In genomic region chrX:18210470-18210869, GRCh38 we compare ENCODE assay signal across 11 cellular contexts. TPM values are rescaled to one million over a fixed set of nuclear protein-coding genes. Genes with fewer than 3 reads are reported as not detected.
A peak's percentile ranks its signal among the peaks of the same experiment; 100 is the strongest.
DNase-seq lines count a peak whose midpoint lies in the region; ATAC-seq and TF ChIP-seq lines count a peak whose summit lies in the region.
"Had no signal": no experiment of that assay in that cellular context is flagged by ENCODE, and none has a peak within 500 bp of the region (broad histone marks: within the 10 kb centered on the region; RNA-seq: fewer than 3 reads in every experiment).

No MANE protein-coding gene starts in this region.

- H3K4me1 ChIP-seq in Loucy (ENCODE audit: insufficient read depth, low read length, poor library complexity, severe bottlenecking): no peaks in the 10 kb centered on the region
- no peaks in the 10 kb centered on the region for H3K4me1 ChIP-seq in right lobe of liver
- no peaks in the 10 kb centered on the region for H3K4me1 ChIP-seq in lower lobe of right lung

- H3F3A ChIP-seq in Loucy (ENCODE audit: low read depth): no peaks in the 10 kb centered on the region

- H3K4me3 ChIP-seq in Loucy (ENCODE audit: low read length, poor library complexity, severe bottlenecking) (no peak overlapping the region), right lobe of liver (no peak overlapping the region), lower lobe of right lung (no peak overlapping the region)
- H3K4me3 ChIP-seq: thoracic aorta had no signal

- H3K36me3 ChIP-seq in Loucy (ENCODE audit: insufficient read depth, low read length) (no peaks in the 10 kb centered on the region), right lobe of liver (no peaks in the 10 kb centered on the region), lower lobe of right lung (no peaks in the 10 kb centered on the region)
- H3K36me3 ChIP-seq: thoracic aorta had no signal

- H3K27ac Mint-ChIP-seq in immature natural killer cell: no peak overlapping the region
- H3K27ac Mint-ChIP-seq: activated naive CD8-positive, alpha-beta T cell treated with anti-CD3 and anti-CD28 coated beads, Interleukin-2, amount 10 ng/mL, durations not matched to agents 7 days and 5 days had no signal

- H4K20me1 ChIP-seq in Loucy (ENCODE audit: insufficient read depth, low read length, poor library complexity, severe bottlenecking): no peaks in the 10 kb centered on the region

- H3K9me3 Mint-ChIP-seq in immature natural killer cell: peaks cover 0 to 6% (median 0%) of the 10 kb centered on the region in 6 donors
- H3K9me3 Mint-ChIP-seq: activated naive CD8-positive, alpha-beta T cell treated with anti-CD3 and anti-CD28 coated beads, Interleukin-2, amount 10 ng/mL, durations not matched to agents 7 days and 5 days had no signal

- peak; percentile 49 for DNase-seq in DMS 273 (lab: John Stamatoyannopoulos, UW; ENCODE audit: unreplicated experiment)
- DNase-seq in amniotic epithelial cell (ENCODE audit: low read depth): peak; percentile 0
- no peak for DNase-seq in right lobe of liver
- no peak for DNase-seq in immature natural killer cell
- DNase-seq in lower lobe of right lung: no peak
- no peak for DNase-seq in GM20000 (ENCODE audit: low spot score)
- DNase-seq: activated naive CD8-positive, alpha-beta T cell treated with anti-CD3 and anti-CD28 coated beads, Interleukin-2, amount 10 ng/mL, durations not matched to agents 7 days and 5 days; MV-4-11 had no signal

- no peaks in the 10 kb centered on the region for H3K4me1 Mint-ChIP-seq in immature natural killer cell
- H3K4me1 Mint-ChIP-seq: activated naive CD8-positive, alpha-beta T cell treated with anti-CD3 and anti-CD28 coated beads, Interleukin-2, amount 10 ng/mL, durations not matched to agents 7 days and 5 days had no signal

- peaks cover 0 to 9% (median 0%) of the 10 kb centered on the region in 3 donors for H3K27me3 Mint-ChIP-seq in immature natural killer cell (ENCODE audit: low read depth in 3 of 3)
- H3K27me3 Mint-ChIP-seq: activated naive CD8-positive, alpha-beta T cell treated with anti-CD3 and anti-CD28 coated beads, Interleukin-2, amount 10 ng/mL, durations not matched to agents 7 days and 5 days had no signal

- H3K9me3 ChIP-seq in Loucy (ENCODE audit: insufficient read depth, low read depth, low read length): no peaks in the 10 kb centered on the region
- no peaks in the 10 kb centered on the region for H3K9me3 ChIP-seq in right lobe of liver
- no peaks in the 10 kb centered on the region for H3K9me3 ChIP-seq in lower lobe of right lung
- H3K9me3 ChIP-seq: thoracic aorta had no signal

- no peaks in the 10 kb centered on the region for H3K9me2 ChIP-seq in Loucy (replicated peaks; ENCODE audit: low read depth, low read length)

- H3K4me3 Mint-ChIP-seq in immature natural killer cell: no peak overlapping the region
- H3K4me3 Mint-ChIP-seq: activated naive CD8-positive, alpha-beta T cell treated with anti-CD3 and anti-CD28 coated beads, Interleukin-2, amount 10 ng/mL, durations not matched to agents 7 days and 5 days had no signal

- WGBS in right lobe of liver (ENCODE audit: insufficient coverage, low coverage, low lambda C conversion rate, missing lambda C conversion rate): 12% methylated on average over 2 of the region's 2 CpGs

- no peak overlapping the region for H3K9ac ChIP-seq in Loucy (ENCODE audit: low read depth, low read length, poor library complexity, severe bottlenecking)

- H3K79me2 ChIP-seq in Loucy (ENCODE audit: insufficient read depth, low read length): no peaks in the 10 kb centered on the region

- no peak for TF ChIP-seq POLR2A in right lobe of liver (IDR thresholded peaks at IDR 0.05)

- H3K36me3 Mint-ChIP-seq in immature natural killer cell: no peaks in the 10 kb centered on the region
- H3K36me3 Mint-ChIP-seq: activated naive CD8-positive, alpha-beta T cell treated with anti-CD3 and anti-CD28 coated beads, Interleukin-2, amount 10 ng/mL, durations not matched to agents 7 days and 5 days had no signal

- TF ChIP-seq CTCF in Loucy (conservative IDR thresholded peaks at IDR 0.05; ENCODE audit: low read length) (0 out of 2 replicates have a peak, but pooled peaks have one; percentile 15), right lobe of liver (IDR thresholded peaks at IDR 0.05) (peak; percentile 31 to 43 (median 40)), lower lobe of right lung (IDR thresholded peaks at IDR 0.05) (no peak), GM20000 (IDR thresholded peaks at IDR 0.05; ENCODE audit: extremely low read depth, missing control alignments) (no peak)

- ATAC-seq in right lobe of liver (peak in 1 of 4 donors; percentile 23), lower lobe of right lung (no peak), GM21723 (IDR thresholded peaks at IDR 0.05; ENCODE audit: unreplicated experiment) (no peak)

- no peak overlapping the region for H3K4me2 ChIP-seq in Loucy (ENCODE audit: low read depth, low read length, poor library complexity, severe bottlenecking)

- intact Hi-C loops in right lobe of liver (cut with DNase I): no loop called here
- intact Hi-C loops in lower lobe of right lung (cut with DNase I): no loop called here

- no peak overlapping the region for H2AFZ ChIP-seq in Loucy (ENCODE audit: low read length)

- no peaks in the 10 kb centered on the region for H3K27me3 ChIP-seq in Loucy (ENCODE audit: insufficient read depth, low read length, poor library complexity, severe bottlenecking)
- H3K27me3 ChIP-seq in right lobe of liver: no peaks in the 10 kb centered on the region
- H3K27me3 ChIP-seq in lower lobe of right lung (ENCODE audit: low read depth): no peaks in the 10 kb centered on the region

- no peak overlapping the region for H3K27ac ChIP-seq in right lobe of liver
- no peak overlapping the region for H3K27ac ChIP-seq in lower lobe of right lung
- H3K27ac ChIP-seq: thoracic aorta had no signal

RNA-seq across cellular contexts. Expression of gene BEND2, which starts 10.2 kb away (rescaled TPM):
- total RNA-seq in right lobe of liver (under 1 TPM in 1 of 6 experiments, not detected in 5; 0.05 TPM), lower lobe of right lung (0.24 TPM)
- under 1 TPM in 1 of 3 donors, not detected in 2; 0.17 TPM for polyA plus RNA-seq in immature natural killer cell
- total RNA-seq: activated naive CD8-positive, alpha-beta T cell treated with anti-CD3 and anti-CD28 coated beads, Interleukin-2, amount 10 ng/mL, durations not matched to agents 7 days and 5 days; thoracic aorta had no signal

Comparison
In these comparisons a context has a peak if more than half of its experiments do, and no peak if none do; other contexts are left out.
1. DNase-seq: peak in DMS 273 (single experiment) and amniotic epithelial cell (single experiment); none in right lobe of liver (0 of 3), immature natural killer cell (0 of 3), lower lobe of right lung (single experiment) and GM20000 (single experiment).
2. CTCF ChIP-seq: peak in Loucy (single experiment) and right lobe of liver (4 of 4); none in lower lobe of right lung (single experiment) and GM20000 (single experiment).